ENCODE assay signal across 9 cellular contexts in genomic region chrX:54359408-54359807, GRCh38. TPM values are rescaled to one million over a fixed set of nuclear protein-coding genes. Genes with fewer than 3 reads are reported as not detected.
DNase-seq lines count a peak whose midpoint lies in the region; ATAC-seq and TF ChIP-seq lines count a peak whose summit lies in the region.
"Had no signal": no experiment of that assay in that cellular context is flagged by ENCODE, and none has a peak within 500 bp of the region (broad histone marks: within the 10 kb centered on the region; RNA-seq: fewer than 3 reads in every experiment).

No MANE protein-coding gene starts in this region.

- H3K9ac ChIP-seq in endocrine pancreas (ENCODE audit: control insufficient read depth, insufficient read depth, low read length): peak overlapping the region; percentile 51
- no peak overlapping the region for H3K9ac ChIP-seq in neural progenitor cell

- POLR2A ChIA-PET in T-cell (lab: Charles Lee): interaction anchor here (0.6 kb wide), 2 partner anchors 81 to 186 kb away, joined by 3 to 4 read pairs; partner anchors contain the start of gene TSR2 (in 1 of the 2)

- no peaks in the 10 kb centered on the region for H3F3A ChIP-seq in GM23338 (replicated peaks; ENCODE audit: low read depth)
- peaks cover 20% of the 10 kb centered on the region for H3F3A ChIP-seq in neural progenitor cell (ENCODE audit: low read depth)

- H3K27me3 Mint-ChIP-seq in GM23338 (ENCODE audit: insufficient read depth, low read depth, poor library complexity): peaks cover 12% of the 10 kb centered on the region
- H3K27me3 Mint-ChIP-seq in T-cell: peaks cover 35 to 39% of the 10 kb centered on the region in 2 donors
- peaks cover 3% of the 10 kb centered on the region for H3K27me3 Mint-ChIP-seq in neural progenitor cell (ENCODE audit: insufficient read depth, low read depth)

- DNase-seq in GM23338 (ENCODE audit: low spot score): no peak
- DNase-seq in T-cell: no peak
- no peak for DNase-seq in neural progenitor cell (ENCODE audit: low spot score)
- no peak for DNase-seq in NCI-H2171 (lab: John Stamatoyannopoulos, UW)
- DNase-seq in mucosa of descending colon: no peak
- DNase-seq: RPMI8226 had no signal

- H3K4me1 ChIP-seq in GM23338 (ENCODE audit: insufficient read depth) (peaks cover 11% of the 10 kb centered on the region; the same call in 1 of the 2 replicates), endocrine pancreas (ENCODE audit: control insufficient read depth, insufficient read depth, low read length) (no peaks in the 10 kb centered on the region), neural progenitor cell (peaks cover 10% of the 10 kb centered on the region), mucosa of descending colon (ENCODE audit: low read depth) (no peaks in the 10 kb centered on the region)

- H3K27ac ChIP-seq in GM23338 (ENCODE audit: low read depth) (peak overlapping the region; percentile 99), neural progenitor cell (peak overlapping the region; percentile 85)

- H4K20me1 ChIP-seq in GM23338 (replicated peaks; ENCODE audit: insufficient read depth) (no peaks in the 10 kb centered on the region), neural progenitor cell (ENCODE audit: low read depth) (peaks cover 21% of the 10 kb centered on the region)

- H3K79me2 ChIP-seq in GM23338 (replicated peaks; ENCODE audit: insufficient read depth) (peaks cover 27% of the 10 kb centered on the region), neural progenitor cell (ENCODE audit: low read depth) (peaks cover 29% of the 10 kb centered on the region)

- CTCF ChIA-PET in T-cell (lab: Charles Lee): interaction anchor here in 1 of 2 donors (0.5 kb wide), 1 partner anchor 14 kb away, joined by 3 read pairs; no protein-coding TSS in a partner anchor

- H3K9me3 Mint-ChIP-seq in GM23338 (no peaks in the 10 kb centered on the region; the same call in 2 of the 3 replicates), T-cell (no peaks in the 10 kb centered on the region), neural progenitor cell (peaks cover 16% of the 10 kb centered on the region)

- H3K4me1 Mint-ChIP-seq in GM23338 (peaks cover 29% of the 10 kb centered on the region), T-cell (peaks cover 11 to 22% (median 19%) of the 10 kb centered on the region in 3 donors), neural progenitor cell (peaks cover 18% of the 10 kb centered on the region)

- no peaks in the 10 kb centered on the region for H3K9me3 ChIP-seq in endocrine pancreas (ENCODE audit: control insufficient read depth, low read length)
- no peaks in the 10 kb centered on the region for H3K9me3 ChIP-seq in neural progenitor cell (ENCODE audit: low read depth)
- no peaks in the 10 kb centered on the region for H3K9me3 ChIP-seq in mucosa of descending colon

- H2AFZ ChIP-seq in GM23338 (peak overlapping the region; percentile 90; the same call in 1 of the 2 replicates), neural progenitor cell (replicated peaks) (no peak overlapping the region)

- no peaks in the 10 kb centered on the region for H3K27me3 ChIP-seq in GM23338 (ENCODE audit: insufficient read depth)
- no peaks in the 10 kb centered on the region for H3K27me3 ChIP-seq in endocrine pancreas (ENCODE audit: control insufficient read depth, insufficient read depth, low read length)
- no peaks in the 10 kb centered on the region for H3K27me3 ChIP-seq in neural progenitor cell

- intact Hi-C loops in mucosa of descending colon (cut with DNase I, micrococcal nuclease): no loop called here

- no peaks in the 10 kb centered on the region; the same call in 2 of the 3 replicates for H3K36me3 Mint-ChIP-seq in GM23338 (ENCODE audit: low read depth)
- H3K36me3 Mint-ChIP-seq in T-cell: no peaks in the 10 kb centered on the region
- peaks cover 2% of the 10 kb centered on the region for H3K36me3 Mint-ChIP-seq in neural progenitor cell

- peak overlapping the region; percentile 88 for H3K4me3 Mint-ChIP-seq in GM23338
- H3K4me3 Mint-ChIP-seq in T-cell: peak overlapping the region; percentile 73 to 87 (median 81)
- peak overlapping the region; percentile 88 for H3K4me3 Mint-ChIP-seq in neural progenitor cell

- TF ChIP-seq CTCF in GM23338 (conservative IDR thresholded peaks at IDR 0.05; ENCODE audit: low read depth in 2 of 2) (no peak), neural progenitor cell (IDR thresholded peaks at IDR 0.05) (no peak), mucosa of descending colon (IDR thresholded peaks at IDR 0.05) (no peak)

- ATAC-seq in GM23338: no peak
- no peak for ATAC-seq in T-cell (replicated peaks in 1 of 4)
- no peak for ATAC-seq in GM21381 (IDR thresholded peaks at IDR 0.05; ENCODE audit: unreplicated experiment)
- ATAC-seq in mucosa of descending colon: no peak
- no peak for ATAC-seq in HG03469 (IDR thresholded peaks at IDR 0.05; ENCODE audit: unreplicated experiment)

- H3K27ac Mint-ChIP-seq in GM23338: peak overlapping the region; percentile 100
- H3K27ac Mint-ChIP-seq in T-cell: no peak overlapping the region
- peak overlapping the region; percentile 98 for H3K27ac Mint-ChIP-seq in neural progenitor cell

- peak overlapping the region; percentile 88 for H3K4me2 ChIP-seq in GM23338
- H3K4me2 ChIP-seq in neural progenitor cell: peak overlapping the region; percentile 37

- H3K4me3 ChIP-seq in GM23338 (peak overlapping the region; percentile 57), endocrine pancreas (ENCODE audit: control insufficient read depth, insufficient read depth, low read length) (peak overlapping the region; percentile 59), neural progenitor cell (peak overlapping the region; percentile 80), mucosa of descending colon (no peak overlapping the region)

- H3K9me2 ChIP-seq in GM23338 (ENCODE audit: insufficient read depth): no peaks in the 10 kb centered on the region

- no peaks in the 10 kb centered on the region for H3K36me3 ChIP-seq in GM23338 (ENCODE audit: insufficient read depth)
- H3K36me3 ChIP-seq in endocrine pancreas (ENCODE audit: control insufficient read depth, insufficient read depth, low read length): no peaks in the 10 kb centered on the region
- H3K36me3 ChIP-seq in neural progenitor cell: no peaks in the 10 kb centered on the region
- no peaks in the 10 kb centered on the region for H3K36me3 ChIP-seq in mucosa of descending colon (ENCODE audit: low read depth)

TF ChIP-seq in GM23338, 12 proteins besides CTCF, POLR2A, EP300 and RAD21 (continues in another document):
- TF ChIP-seq REST (IDR thresholded peaks at IDR 0.05; ENCODE audit: unreplicated experiment): no peak
- no peak for TF ChIP-seq EZH2 (IDR thresholded peaks at IDR 0.05; ENCODE audit: low read depth, unreplicated experiment)
- TF ChIP-seq CREB1 (CRISPR knock-in tag; IDR thresholded peaks at IDR 0.05; ENCODE audit: low read depth): no peak
- TF ChIP-seq JUNB (IDR thresholded peaks at IDR 0.05; ENCODE audit: unreplicated experiment): no peak
- TF ChIP-seq ETS1 (IDR thresholded peaks at IDR 0.05): no peak
- no peak for TF ChIP-seq ZNF114 (CRISPR knock-in tag; IDR thresholded peaks at IDR 0.05)
- no peak for TF ChIP-seq POLR2AphosphoS5 (IDR thresholded peaks at IDR 0.05; ENCODE audit: low read depth)

RNA-seq across cellular contexts. Expression of gene WNK3, which starts 1.6 kb away (rescaled TPM):
- 27.4 and 27.6 TPM in 2 replicates for total RNA-seq in GM23338 (2014; rRNA removed; shearing (Covaris generic))
- 51.5 and 57.5 TPM in 2 replicates for polyA plus RNA-seq in GM23338 (2016; fragmentation: Nextera tagmentation; extraction: Ambion mirVana)
- total RNA-seq in T-cell: under 1 TPM; 0.29 to 0.68 (median 0.40) TPM
- 36.1 and 50.2 TPM in 2 replicates for total RNA-seq in neural progenitor cell (ENCODE audit: low replicate concordance)
- total RNA-seq in mucosa of descending colon: 1 to 10 TPM in 1 of 3 donors, under 1 TPM in 2; 0.14 to 2.0 (median 0.27) TPM

Comparison
In these comparisons a context has a peak if more than half of its experiments do, and no peak if none do; other contexts are left out.
1. H3K27ac Mint-ChIP-seq: peak in GM23338 (single experiment) and neural progenitor cell (single experiment); none in T-cell (0 of 2).
2. Peak in every context shown above with its lines, with median percentiles within 50 percentile points of each other: H3K4me3 Mint-ChIP-seq.